ENCODE assay signal across 18 cellular contexts in the genomic region with DNA sequence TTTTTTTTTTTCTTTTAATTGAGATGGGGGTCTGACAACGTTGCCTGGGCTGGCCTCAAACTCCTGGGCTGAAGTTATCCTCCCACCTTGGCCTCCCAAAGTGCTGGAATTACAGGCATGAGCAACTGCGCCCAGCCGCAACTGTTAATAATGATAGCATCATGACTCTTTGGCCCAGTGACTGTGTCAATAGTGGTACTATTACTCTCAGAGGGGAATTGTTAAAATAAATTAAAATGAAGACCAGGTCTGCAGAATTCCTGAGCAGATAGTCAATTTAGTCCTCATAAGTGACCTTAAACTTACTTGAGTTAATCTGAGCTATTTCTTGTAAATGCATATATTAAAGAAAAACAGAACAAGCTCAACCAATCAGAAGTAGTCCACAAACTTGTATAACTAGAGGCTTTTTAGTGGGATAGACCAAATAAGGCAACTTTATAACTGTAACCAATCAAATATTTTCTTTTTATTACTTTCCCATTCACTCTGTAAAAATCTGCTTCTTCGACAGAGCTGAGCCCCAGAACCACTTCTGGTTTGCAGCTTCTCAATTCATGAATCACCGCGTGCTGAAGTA.
"Had no signal": no experiment of that assay in that cellular context is flagged by ENCODE, and none has a peak within 500 bp of the region (broad histone marks: within the 10 kb centered on the region; RNA-seq: fewer than 3 reads in every experiment).

No MANE protein-coding gene starts in this region.

- H3K27ac ChIP-seq: ascending aorta, left ventricle myocardium inferior, right lobe of liver, SJCRH30, suprapubic skin, upper lobe of left lung had no signal

- H3K4me3 ChIP-seq: ascending aorta, left ventricle myocardium inferior, mucosa of descending colon, right lobe of liver, SJCRH30, smooth muscle cell, suprapubic skin, upper lobe of left lung had no signal

- ATAC-seq: activated CD4-positive, alpha-beta T cell treated with anti-CD3 and anti-CD28 coated beads for 36 hours; activated CD8-positive, alpha-beta memory T cell treated with anti-CD3 and anti-CD28 coated beads, Interleukin-2, amount 10 ng/mL, durations not matched to agents 7 days and 5 days; mucosa of descending colon; naive thymus-derived CD4-positive, alpha-beta T cell; right lobe of liver had no signal

- DNase-seq: activated CD4-positive, alpha-beta memory T cell treated with anti-CD3 and anti-CD28 coated beads for 36 hours; activated CD4-positive, alpha-beta T cell treated with anti-CD3 and anti-CD28 coated beads for 36 hours; activated CD8-positive, alpha-beta memory T cell treated with anti-CD3 and anti-CD28 coated beads, Interleukin-2, amount 10 ng/mL, durations not matched to agents 7 days and 5 days; activated gamma-delta T cell; activated T-cell treated with anti-CD3 and anti-CD28 coated beads, Interleukin-2, amount 50 U/mL, for 1 hour; endodermal cell; erythroblast; hypothalamus; left ventricle myocardium inferior; mucosa of descending colon; naive thymus-derived CD4-positive, alpha-beta T cell; right lobe of liver; SJCRH30; upper lobe of left lung had no signal

- H3K36me3 Mint-ChIP-seq: activated CD4-positive, alpha-beta memory T cell treated with anti-CD3 and anti-CD28 coated beads for 36 hours; activated CD8-positive, alpha-beta memory T cell treated with anti-CD3 and anti-CD28 coated beads, Interleukin-2, amount 10 ng/mL, durations not matched to agents 7 days and 5 days had no signal

- H3K4me3 Mint-ChIP-seq: activated CD4-positive, alpha-beta memory T cell treated with anti-CD3 and anti-CD28 coated beads for 36 hours; activated CD4-positive, alpha-beta T cell treated with anti-CD3 and anti-CD28 coated beads for 36 hours; activated CD8-positive, alpha-beta memory T cell treated with anti-CD3 and anti-CD28 coated beads, Interleukin-2, amount 10 ng/mL, durations not matched to agents 7 days and 5 days; endodermal cell had no signal

- H3K9me3 ChIP-seq: ascending aorta, left ventricle myocardium inferior, mucosa of descending colon, right lobe of liver, SJCRH30, suprapubic skin, upper lobe of left lung had no signal

- H3K27me3 ChIP-seq: ascending aorta, right lobe of liver, suprapubic skin, upper lobe of left lung had no signal

- H3K27ac Mint-ChIP-seq: activated CD4-positive, alpha-beta memory T cell treated with anti-CD3 and anti-CD28 coated beads for 36 hours; activated CD4-positive, alpha-beta T cell treated with anti-CD3 and anti-CD28 coated beads for 36 hours; activated CD8-positive, alpha-beta memory T cell treated with anti-CD3 and anti-CD28 coated beads, Interleukin-2, amount 10 ng/mL, durations not matched to agents 7 days and 5 days; endodermal cell; stimulated activated naive CD8-positive, alpha-beta T cell treated with anti-CD3 and anti-CD28 coated beads, Interleukin-15, Interleukin-2, amounts not matched to agents 100 ng/mL and 50 ng/mL, for 24 hours had no signal

- H3K36me3 ChIP-seq: ascending aorta, left ventricle myocardium inferior, right lobe of liver, SJCRH30, suprapubic skin, upper lobe of left lung had no signal

- H3K4me1 ChIP-seq: right lobe of liver had no signal

- H3K9me3 Mint-ChIP-seq: activated CD4-positive, alpha-beta memory T cell treated with anti-CD3 and anti-CD28 coated beads for 36 hours; endodermal cell; naive thymus-derived CD4-positive, alpha-beta T cell; stimulated activated naive CD8-positive, alpha-beta T cell treated with anti-CD3 and anti-CD28 coated beads, Interleukin-15, Interleukin-2, amounts not matched to agents 100 ng/mL and 50 ng/mL, for 24 hours had no signal

- H3K4me2 ChIP-seq: smooth muscle cell had no signal
